ENCODE assay signal across 15 cellular contexts in the genomic region with DNA sequence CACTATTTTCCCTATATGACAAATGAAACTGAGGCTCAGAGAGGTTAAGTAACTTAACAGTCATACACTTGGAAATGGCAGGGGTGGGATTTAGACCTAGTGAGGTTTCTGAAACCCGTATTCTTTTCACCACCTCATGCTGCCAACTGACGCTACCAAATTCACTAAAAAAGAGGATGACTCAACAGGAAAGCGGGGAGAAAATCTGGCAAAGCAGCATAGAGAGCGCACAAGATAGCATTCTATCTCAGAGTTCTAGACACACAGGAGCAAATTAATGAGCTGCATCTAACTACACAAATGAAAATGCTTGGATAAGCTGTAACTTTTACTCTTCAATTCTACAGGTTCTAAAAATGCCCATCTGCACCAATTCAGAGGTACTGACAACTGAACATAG.
DNase-seq lines count a peak whose midpoint lies in the region; ATAC-seq and TF ChIP-seq lines count a peak whose summit lies in the region.
"Had no signal": no experiment of that assay in that cellular context is flagged by ENCODE, and none has a peak within 500 bp of the region (broad histone marks: within the 10 kb centered on the region; RNA-seq: fewer than 3 reads in every experiment).

No MANE protein-coding gene starts in this region.

- WGBS in SK-N-SH (ENCODE audit: low lambda C conversion rate) = 7% methylated on average over 4 of the region's 4 CpGs

- TF ChIP-seq CTCF in SK-N-SH (IDR thresholded peaks at IDR 0.05) = no peak
- no peak for TF ChIP-seq CTCF in fibroblast of pulmonary artery (IDR thresholded peaks at IDR 0.05; ENCODE audit: low read length, missing control alignments)

- no peak overlapping the region for H3K27ac Mint-ChIP-seq in stimulated activated memory B cell treated with anti-CD40 and anti-IgM and Interleukin-4, amounts not matched to agents 10 μg/mL and 1 μg/mL and 100 μg/mL, for 72 hours
- H3K27ac Mint-ChIP-seq: activated T-helper 2 cell treated with anti-CD3 and anti-CD28 coated beads, Interferon-gamma antibody, Interleukin-2, Interleukin-4, amounts not matched to agents 10 μg/mL and 5 μg/mL and 100 μg/mL, durations not matched to agents 14 hours and 24 hours and 36 hours; CD4-positive, alpha-beta memory T cell; dendritic cell treated with granulocyte-macrophage colony-stimulating factor and Interleukin-4, amounts not matched to agents 40 ng/mL and 50 ng/mL, for 4 days had no signal

- no peaks in the 10 kb centered on the region for H3K9me2 ChIP-seq in SK-N-SH

- peaks cover 67% of the 10 kb centered on the region for H3K79me2 ChIP-seq in SK-N-SH (ENCODE audit: insufficient read depth)

- H3K9me3 Mint-ChIP-seq in stimulated activated memory B cell treated with anti-CD40 and anti-IgM and Interleukin-4, amounts not matched to agents 10 μg/mL and 1 μg/mL and 100 μg/mL, for 72 hours = no peaks in the 10 kb centered on the region
- H3K9me3 Mint-ChIP-seq: activated T-helper 2 cell treated with anti-CD3 and anti-CD28 coated beads, Interferon-gamma antibody, Interleukin-2, Interleukin-4, amounts not matched to agents 10 μg/mL and 5 μg/mL and 100 μg/mL, durations not matched to agents 14 hours and 24 hours and 36 hours; dendritic cell treated with granulocyte-macrophage colony-stimulating factor and Interleukin-4, amounts not matched to agents 40 ng/mL and 50 ng/mL, for 4 days; neural crest cell had no signal

- CTCF ChIA-PET in SK-N-SH (lab: Yijun Ruan, JAX) = interaction anchor here (1.2 to 4.7 kb wide), 3 partner anchors 12 to 173 kb away, joined by 3 to 23 read pairs (median 5); no protein-coding TSS in a partner anchor

- H3K4me2 ChIP-seq in SK-N-SH = peak overlapping the region; percentile 37; the same call in 1 of the 2 replicates

- no peak for TF ChIP-seq RAD21 in SK-N-SH (IDR thresholded peaks at IDR 0.05; ENCODE audit: low read length)

- H4K20me1 ChIP-seq in SK-N-SH (ENCODE audit: insufficient read depth) = peaks cover 99% of the 10 kb centered on the region; the same call in 1 of the 2 replicates

- H3K27me3 ChIP-seq in SK-N-SH (ENCODE audit: insufficient read depth) = no peaks in the 10 kb centered on the region

- peaks cover 3% of the 10 kb centered on the region for H3F3A ChIP-seq in SK-N-SH (replicated peaks; ENCODE audit: insufficient read depth)

- H3K4me1 ChIP-seq in SK-N-SH (ENCODE audit: control insufficient read depth in 1 of 2, insufficient read depth in 2 of 2, low read depth in 1 of 2, low read length in 1 of 2) = peaks cover 40 to 58% of the 10 kb centered on the region in 2 experiments

- DNase-seq in Ammon's horn (ENCODE audit: low spot score) (peak; percentile 62), SK-N-SH (no peak), fibroblast of pulmonary artery (ENCODE audit: low read depth) (peak; percentile 78), putamen (ENCODE audit: low spot score) (peak; percentile 20), NCI-H187 treated with DMSO at 0.1 percent for 48 hours (lab: John Stamatoyannopoulos, UW) (no peak), NCI-H2171 treated with DMSO at 0.1 percent for 48 hours (lab: John Stamatoyannopoulos, UW) (no peak)
- DNase-seq: activated CD4-positive, CD25-positive, alpha-beta regulatory T cell; CD4-positive, alpha-beta memory T cell; NCI-H1694 treated with DMSO at 0.1 percent for 48 hours; OCI-M1 had no signal

- no peak overlapping the region for H2AFZ ChIP-seq in SK-N-SH (ENCODE audit: low read depth)

- H3K4me3 ChIP-seq in SK-N-SH (ENCODE audit: low read depth in 2 of 2, low read length in 1 of 2) (no peak overlapping the region), fibroblast of pulmonary artery (replicated peaks; ENCODE audit: low read depth, low read length) (no peak overlapping the region)

- H3K4me3 Mint-ChIP-seq in stimulated activated memory B cell treated with anti-CD40 and anti-IgM and Interleukin-4, amounts not matched to agents 10 μg/mL and 1 μg/mL and 100 μg/mL, for 72 hours = no peak overlapping the region
- H3K4me3 Mint-ChIP-seq: CD4-positive, alpha-beta memory T cell; dendritic cell treated with granulocyte-macrophage colony-stimulating factor and Interleukin-4, amounts not matched to agents 40 ng/mL and 50 ng/mL, for 4 days; neural crest cell had no signal

- TF ChIP-seq EP300 in SK-N-SH (IDR thresholded peaks at IDR 0.05; ENCODE audit: borderline replicate concordance in 1 of 2, low read depth in 1 of 2, low read length in 1 of 2) = no peak

- no peaks in the 10 kb centered on the region for H3K36me3 Mint-ChIP-seq in stimulated activated memory B cell treated with anti-CD40 and anti-IgM and Interleukin-4, amounts not matched to agents 10 μg/mL and 1 μg/mL and 100 μg/mL, for 72 hours
- H3K36me3 Mint-ChIP-seq: CD4-positive, alpha-beta memory T cell had no signal

- H3K36me3 ChIP-seq in SK-N-SH (replicated peaks in 1 of 2; ENCODE audit: control insufficient read depth in 1 of 2, insufficient read depth in 2 of 2, low read length in 1 of 2) = no peaks in the 10 kb centered on the region

- H3K27me3 Mint-ChIP-seq in stimulated activated memory B cell treated with anti-CD40 and anti-IgM and Interleukin-4, amounts not matched to agents 10 μg/mL and 1 μg/mL and 100 μg/mL, for 72 hours = peaks cover 50% of the 10 kb centered on the region

- H3K9ac ChIP-seq in SK-N-SH = no peak overlapping the region

- no peaks in the 10 kb centered on the region for H3K9me3 ChIP-seq in SK-N-SH

- H3K27ac ChIP-seq in SK-N-SH (ENCODE audit: low read depth in 2 of 2, low read length in 1 of 2) = peak overlapping the region; percentile 68 to 93

- POLR2A ChIA-PET in SK-N-SH (lab: Yijun Ruan, JAX) = no interaction called here

- no peak for ATAC-seq in stimulated activated memory B cell treated with anti-CD40 and anti-IgM and Interleukin-4, amounts not matched to agents 10 μg/mL and 1 μg/mL and 100 μg/mL, for 72 hours
- no peak for ATAC-seq in HG03469 (IDR thresholded peaks at IDR 0.05; ENCODE audit: unreplicated experiment)

- no peaks in the 10 kb centered on the region for H3K4me1 Mint-ChIP-seq in stimulated activated memory B cell treated with anti-CD40 and anti-IgM and Interleukin-4, amounts not matched to agents 10 μg/mL and 1 μg/mL and 100 μg/mL, for 72 hours
- H3K4me1 Mint-ChIP-seq: CD4-positive, alpha-beta memory T cell had no signal

TF ChIP-seq in SK-N-SH, 30 proteins besides CTCF, POLR2A, EP300 and RAD21:
- TF ChIP-seq, protein P1, sequence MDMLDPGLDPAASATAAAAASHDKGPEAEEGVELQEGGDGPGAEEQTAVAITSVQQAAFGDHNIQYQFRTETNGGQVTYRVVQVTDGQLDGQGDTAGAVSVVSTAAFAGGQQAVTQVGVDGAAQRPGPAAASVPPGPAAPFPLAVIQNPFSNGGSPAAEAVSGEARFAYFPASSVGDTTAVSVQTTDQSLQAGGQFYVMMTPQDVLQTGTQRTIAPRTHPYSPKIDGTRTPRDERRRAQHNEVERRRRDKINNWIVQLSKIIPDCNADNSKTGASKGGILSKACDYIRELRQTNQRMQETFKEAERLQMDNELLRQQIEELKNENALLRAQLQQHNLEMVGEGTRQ (IDR thresholded peaks at IDR 0.05; ENCODE audit: borderline replicate concordance, low read depth, low read length) = no peak
- TF ChIP-seq FOSL2 (IDR thresholded peaks at IDR 0.05; ENCODE audit: borderline replicate concordance, low read depth) (peak; percentile 79; the same call in 1 of the 2 replicates), TCF12 (IDR thresholded peaks at IDR 0.05) (peak; percentile 30; the same call in 1 of the 2 replicates), JUND (IDR thresholded peaks at IDR 0.05) (peak; percentile 51; the same call in 1 of the 2 replicates), RFX5 (IDR thresholded peaks at IDR 0.05; ENCODE audit: low read length) (no peak), FOXJ3 (CRISPR knock-in tag; IDR thresholded peaks at IDR 0.05) (no peak), NFIC (IDR thresholded peaks at IDR 0.05; ENCODE audit: borderline replicate concordance) (peak; percentile 71), MEF2A (IDR thresholded peaks at IDR 0.05; ENCODE audit: borderline replicate concordance, low read depth) (peak; percentile 61; the same call in 1 of the 2 replicates)
- TF ChIP-seq, protein P2, sequence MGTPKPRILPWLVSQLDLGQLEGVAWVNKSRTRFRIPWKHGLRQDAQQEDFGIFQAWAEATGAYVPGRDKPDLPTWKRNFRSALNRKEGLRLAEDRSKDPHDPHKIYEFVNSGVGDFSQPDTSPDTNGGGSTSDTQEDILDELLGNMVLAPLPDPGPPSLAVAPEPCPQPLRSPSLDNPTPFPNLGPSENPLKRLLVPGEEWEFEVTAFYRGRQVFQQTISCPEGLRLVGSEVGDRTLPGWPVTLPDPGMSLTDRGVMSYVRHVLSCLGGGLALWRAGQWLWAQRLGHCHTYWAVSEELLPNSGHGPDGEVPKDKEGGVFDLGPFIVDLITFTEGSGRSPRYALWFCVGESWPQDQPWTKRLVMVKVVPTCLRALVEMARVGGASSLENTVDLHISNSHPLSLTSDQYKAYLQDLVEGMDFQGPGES (IDR thresholded peaks at IDR 0.05; ENCODE audit: low read depth, low read length) = no peak
- TF ChIP-seq, protein P3, sequence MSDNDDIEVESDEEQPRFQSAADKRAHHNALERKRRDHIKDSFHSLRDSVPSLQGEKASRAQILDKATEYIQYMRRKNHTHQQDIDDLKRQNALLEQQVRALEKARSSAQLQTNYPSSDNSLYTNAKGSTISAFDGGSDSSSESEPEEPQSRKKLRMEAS (IDR thresholded peaks at IDR 0.05; ENCODE audit: low read depth) = 0 out of 2 replicates have a peak, but pooled peaks have one; percentile 52
- TF ChIP-seq, protein P4, sequence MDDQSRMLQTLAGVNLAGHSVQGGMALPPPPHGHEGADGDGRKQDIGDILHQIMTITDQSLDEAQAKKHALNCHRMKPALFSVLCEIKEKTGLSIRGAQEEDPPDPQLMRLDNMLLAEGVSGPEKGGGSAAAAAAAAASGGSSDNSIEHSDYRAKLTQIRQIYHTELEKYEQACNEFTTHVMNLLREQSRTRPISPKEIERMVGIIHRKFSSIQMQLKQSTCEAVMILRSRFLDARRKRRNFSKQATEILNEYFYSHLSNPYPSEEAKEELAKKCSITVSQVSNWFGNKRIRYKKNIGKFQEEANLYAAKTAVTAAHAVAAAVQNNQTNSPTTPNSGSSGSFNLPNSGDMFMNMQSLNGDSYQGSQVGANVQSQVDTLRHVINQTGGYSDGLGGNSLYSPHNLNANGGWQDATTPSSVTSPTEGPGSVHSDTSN (IDR thresholded peaks at IDR 0.05) = 0 out of 2 replicates have a peak, but pooled peaks have one; percentile 13

Comparison
In these comparisons a context has a peak if more than half of its experiments do, and no peak if none do; other contexts are left out.
1. DNase-seq: peak in Ammon's horn (single experiment), fibroblast of pulmonary artery (single experiment) and putamen (single experiment); none in SK-N-SH (single experiment), NCI-H187 treated with DMSO at 0.1 percent for 48 hours (single experiment) and NCI-H2171 treated with DMSO at 0.1 percent for 48 hours (single experiment).